Comparison of ENCODE assay signal across 8 cellular contexts in the genomic region with DNA sequence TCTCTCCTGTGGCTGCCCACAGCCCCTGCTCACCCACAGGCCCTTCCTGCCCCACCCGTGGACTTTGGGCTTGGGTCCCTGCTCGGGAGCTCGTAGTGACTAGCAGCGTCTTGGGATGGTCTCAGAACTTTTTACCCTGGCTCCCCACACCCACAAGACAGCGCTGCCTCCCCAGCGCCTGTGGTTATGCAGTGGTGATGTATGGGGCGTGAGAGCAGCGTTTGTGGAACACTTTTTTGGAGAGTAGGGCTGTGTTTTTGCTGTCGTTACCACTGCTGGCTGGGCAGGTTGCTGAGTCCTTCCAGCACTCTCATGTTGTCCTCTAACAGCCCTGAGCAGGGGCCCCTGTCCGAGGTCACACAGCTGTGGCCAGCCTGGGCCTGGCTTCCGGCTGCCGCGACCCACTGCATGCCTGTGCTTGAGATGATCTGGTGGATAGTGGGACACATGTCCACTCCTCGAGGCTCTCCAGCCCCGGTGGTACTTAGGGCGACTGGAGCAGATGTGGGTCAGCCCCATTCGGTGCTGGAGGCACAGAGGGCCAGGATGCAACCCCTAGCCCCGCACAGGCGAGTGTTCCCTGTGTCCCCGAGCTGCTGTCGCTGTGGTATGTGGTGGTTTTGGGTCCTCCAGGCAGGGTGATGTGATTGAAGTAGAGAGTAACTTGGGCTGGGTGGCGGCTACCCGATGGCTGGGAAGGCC. TPM values are rescaled to one million over a fixed set of nuclear protein-coding genes. Genes with fewer than 3 reads are reported as not detected.
DNase-seq lines count a peak whose midpoint lies in the region; ATAC-seq and TF ChIP-seq lines count a peak whose summit lies in the region.

No MANE protein-coding gene starts in this region.

- H3K79me2 ChIP-seq in OCI-LY7 (ENCODE audit: insufficient read depth, low read depth, low read length), result peaks cover 16% of the 10 kb centered on the region; the same call in 1 of the 2 replicates

- no peak for DNase-seq in OCI-LY7 (ENCODE audit: low spot score)
- DNase-seq in activated T-helper 2 cell treated with anti-CD3 and anti-CD28 coated beads, Interferon-gamma antibody, Interleukin-2, Interleukin-4, amounts not matched to agents 10 μg/mL and 5 μg/mL and 100 μg/mL, durations not matched to agents 14 hours and 24 hours and 36 hours (ENCODE audit: low spot score), result peak; percentile 41
- peak; percentile 29 for DNase-seq in mesenchymal stem cell
- DNase-seq in suprapubic skin (ENCODE audit: low spot score in 2 of 2), result no peak
- DNase-seq in NCI-H510A treated with DMSO at 0.1 percent for 48 hours (lab: John Stamatoyannopoulos, UW), result no peak
- no peak for DNase-seq in DMS53 treated with DMSO at 0.1 percent for 48 hours (lab: John Stamatoyannopoulos, UW; ENCODE audit: unreplicated experiment)

- ATAC-seq in GM19351 (IDR thresholded peaks at IDR 0.05; ENCODE audit: unreplicated experiment), result no peak
- no peak for ATAC-seq in GM18867 (IDR thresholded peaks at IDR 0.05; ENCODE audit: unreplicated experiment)

- H3K36me3 Mint-ChIP-seq in activated T-helper 2 cell treated with anti-CD3 and anti-CD28 coated beads, Interferon-gamma antibody, Interleukin-2, Interleukin-4, amounts not matched to agents 10 μg/mL and 5 μg/mL and 100 μg/mL, durations not matched to agents 14 hours and 24 hours and 36 hours (ENCODE audit: low read depth), result peaks cover 5% of the 10 kb centered on the region

- H3K4me3 ChIP-seq in OCI-LY7 (ENCODE audit: low read depth, low read length, poor library complexity, severe bottlenecking) (peak overlapping the region; percentile 71), mesenchymal stem cell (ENCODE audit: insufficient read depth in 1 of 2, low read depth in 1 of 2, low read length in 2 of 2) (no peak overlapping the region), suprapubic skin (no peak overlapping the region)

- H3K9me3 ChIP-seq in OCI-LY7 (ENCODE audit: low read length) (no peaks in the 10 kb centered on the region), mesenchymal stem cell (ENCODE audit: control insufficient read depth, low read length) (no peaks in the 10 kb centered on the region), suprapubic skin (no peaks in the 10 kb centered on the region)

- no peak overlapping the region for H2BK120ac ChIP-seq in mesenchymal stem cell (ENCODE audit: low read depth, low read length)

- H3K4me2 ChIP-seq in OCI-LY7 (ENCODE audit: low read length) (peak overlapping the region; percentile 89), mesenchymal stem cell (ENCODE audit: low read length, poor library complexity, severe bottlenecking) (no peak overlapping the region)

- H3K9me2 ChIP-seq in OCI-LY7 (ENCODE audit: insufficient read depth, low read length), result no peaks in the 10 kb centered on the region

- TF ChIP-seq CTCF in OCI-LY7 (conservative IDR thresholded peaks at IDR 0.05; ENCODE audit: low read length) (no peak), suprapubic skin (IDR thresholded peaks at IDR 0.05) (no peak)

- H3K27ac Mint-ChIP-seq in activated T-helper 2 cell treated with anti-CD3 and anti-CD28 coated beads, Interferon-gamma antibody, Interleukin-2, Interleukin-4, amounts not matched to agents 10 μg/mL and 5 μg/mL and 100 μg/mL, durations not matched to agents 14 hours and 24 hours and 36 hours, result peak overlapping the region; percentile 89

- H3K4ac ChIP-seq in mesenchymal stem cell (ENCODE audit: low read depth in 1 of 2, low read length in 2 of 2), result peak overlapping the region; percentile 37 to 55

- H3K18ac ChIP-seq in mesenchymal stem cell (ENCODE audit: low read depth in 1 of 2, low read length in 2 of 2), result peak overlapping the region; percentile 67 to 80

- peak overlapping the region; percentile 80 for H3K4me3 Mint-ChIP-seq in activated T-helper 2 cell treated with anti-CD3 and anti-CD28 coated beads, Interferon-gamma antibody, Interleukin-2, Interleukin-4, amounts not matched to agents 10 μg/mL and 5 μg/mL and 100 μg/mL, durations not matched to agents 14 hours and 24 hours and 36 hours (ENCODE audit: low read depth)

- intact Hi-C loops in OCI-LY7 (cut with micrococcal nuclease; ENCODE audit: unreplicated experiment), result loop anchor here (1.0 to 5.0 kb wide), 4 partner anchors 20 to 124 kb away; no protein-coding TSS in a partner anchor
- intact Hi-C loops in activated T-helper 2 cell treated with anti-CD3 and anti-CD28 coated beads, Interferon-gamma antibody, Interleukin-2, Interleukin-4, amounts not matched to agents 10 μg/mL and 5 μg/mL and 100 μg/mL, durations not matched to agents 14 hours and 24 hours and 36 hours (cut with micrococcal nuclease), result loop anchor here (1.0 to 5.0 kb wide), 4 partner anchors 9 to 62 kb away; no protein-coding TSS in a partner anchor

- peak overlapping the region; percentile 76 for H4K91ac ChIP-seq in mesenchymal stem cell (ENCODE audit: low read length)

- H3K9me3 Mint-ChIP-seq in activated T-helper 2 cell treated with anti-CD3 and anti-CD28 coated beads, Interferon-gamma antibody, Interleukin-2, Interleukin-4, amounts not matched to agents 10 μg/mL and 5 μg/mL and 100 μg/mL, durations not matched to agents 14 hours and 24 hours and 36 hours, result no peaks in the 10 kb centered on the region

- peak overlapping the region in 1 of 2 experiments; percentile 31 for H3K14ac ChIP-seq in mesenchymal stem cell (ENCODE audit: low read length in 2 of 2)

- no peak overlapping the region for H2BK15ac ChIP-seq in mesenchymal stem cell (ENCODE audit: low read depth, poor library complexity, severe bottlenecking)

- no peak overlapping the region for H3K9ac ChIP-seq in mesenchymal stem cell (ENCODE audit: low read length)

- H2AFZ ChIP-seq in OCI-LY7 (ENCODE audit: low read length) (no peak overlapping the region; the same call in 1 of the 2 replicates), mesenchymal stem cell (ENCODE audit: low read depth, low read length) (no peak overlapping the region)

- no peak overlapping the region for H2BK5ac ChIP-seq in mesenchymal stem cell (ENCODE audit: low read depth, low read length, poor library complexity, severe bottlenecking)

- H3K27me3 ChIP-seq in mesenchymal stem cell (ENCODE audit: control insufficient read depth in 1 of 2, insufficient read depth in 1 of 2, low read length in 2 of 2) (no peaks in the 10 kb centered on the region), suprapubic skin (no peaks in the 10 kb centered on the region)

- POLR2A ChIA-PET in OCI-LY7 (lab: Charles Lee), result interaction anchor here (1.4 kb wide), 1 partner anchor 24 kb away, joined by 5 read pairs; no protein-coding TSS in a partner anchor

- peak overlapping the region; percentile 20 for H4K8ac ChIP-seq in mesenchymal stem cell (ENCODE audit: low read length)

- H2AK5ac ChIP-seq in mesenchymal stem cell (ENCODE audit: low read length, severe bottlenecking), result peak overlapping the region; percentile 46

- H3K27ac ChIP-seq in OCI-LY7 (ENCODE audit: low read depth, low read length, poor library complexity, severe bottlenecking), result peak overlapping the region; percentile 82
- H3K27ac ChIP-seq in mesenchymal stem cell (ENCODE audit: low read length, poor library complexity, severe bottlenecking), result no peak overlapping the region
- H3K27ac ChIP-seq in suprapubic skin, result peak overlapping the region; percentile 35

- no peak for TF ChIP-seq POLR2A in suprapubic skin (IDR thresholded peaks at IDR 0.05)

- H3K4me1 Mint-ChIP-seq in activated T-helper 2 cell treated with anti-CD3 and anti-CD28 coated beads, Interferon-gamma antibody, Interleukin-2, Interleukin-4, amounts not matched to agents 10 μg/mL and 5 μg/mL and 100 μg/mL, durations not matched to agents 14 hours and 24 hours and 36 hours (ENCODE audit: low read depth), result peaks cover 27% of the 10 kb centered on the region

- no peaks in the 10 kb centered on the region; the same call in 1 of the 2 replicates for H4K20me1 ChIP-seq in OCI-LY7 (ENCODE audit: insufficient read depth, low read length)

- H3K36me3 ChIP-seq in OCI-LY7 (ENCODE audit: insufficient read depth, low read length), result no peaks in the 10 kb centered on the region
- H3K36me3 ChIP-seq in mesenchymal stem cell (ENCODE audit: control insufficient read depth in 1 of 2, insufficient read depth in 2 of 2, low read depth in 1 of 2, low read length in 2 of 2), result peaks cover 0 to 3% of the 10 kb centered on the region in 2 experiments
- H3K36me3 ChIP-seq in suprapubic skin, result no peaks in the 10 kb centered on the region

- TF ChIP-seq EP300 in suprapubic skin (IDR thresholded peaks at IDR 0.05), result no peak

- peak overlapping the region in 1 of 2 experiments; percentile 9 for H3K23ac ChIP-seq in mesenchymal stem cell (ENCODE audit: low read length in 2 of 2)

- H2BK12ac ChIP-seq in mesenchymal stem cell (ENCODE audit: low read length in 2 of 2), result peak overlapping the region; percentile 6 to 29

- H3K79me1 ChIP-seq in mesenchymal stem cell (replicated peaks; ENCODE audit: low read length, poor library complexity, severe bottlenecking), result peaks cover 33% of the 10 kb centered on the region

- CTCF ChIA-PET in OCI-LY7 (lab: Charles Lee; ENCODE audit: unreplicated experiment), result interaction anchor here (0.9 kb wide), 1 partner anchor 24 kb away, joined by 3 read pairs; no protein-coding TSS in a partner anchor

- no peaks in the 10 kb centered on the region for H3K27me3 Mint-ChIP-seq in activated T-helper 2 cell treated with anti-CD3 and anti-CD28 coated beads, Interferon-gamma antibody, Interleukin-2, Interleukin-4, amounts not matched to agents 10 μg/mL and 5 μg/mL and 100 μg/mL, durations not matched to agents 14 hours and 24 hours and 36 hours (ENCODE audit: low read depth)

- peaks cover 28% of the 10 kb centered on the region for H3K4me1 ChIP-seq in OCI-LY7 (ENCODE audit: insufficient read depth, low read length, poor library complexity, severe bottlenecking)
- H3K4me1 ChIP-seq in mesenchymal stem cell (ENCODE audit: control insufficient read depth, insufficient read depth, low read depth, low read length), result peaks cover 29% of the 10 kb centered on the region
- peaks cover 52% of the 10 kb centered on the region for H3K4me1 ChIP-seq in suprapubic skin

- BruUV-seq in OCI-LY7 (replicated peaks; lab: Mats Ljungman, UMichigan), result no TSS peak

- 45% methylated on average over 17 of the region's 23 CpGs for WGBS in mesenchymal stem cell
- WGBS in suprapubic skin, result 61% methylated on average over 12 of the region's 23 CpGs

RNA-seq across cellular contexts. Expression of a gene that starts 7.1 kb away (rescaled TPM):
- 40.7 and 52.4 TPM in 2 replicates for total RNA-seq in OCI-LY7 (2014; rRNA removed; shearing (Covaris generic))
- total RNA-seq in OCI-LY7 (2022) (32.8 and 46.9 TPM in 2 replicates), suprapubic skin (100 to 1,000 TPM in 3 of 4 donors, 10 to 100 TPM in 1; 64.1 to 230 (median 164) TPM)
- total RNA-seq in activated T-helper 2 cell treated with anti-CD3 and anti-CD28 coated beads, Interferon-gamma antibody, Interleukin-2, Interleukin-4, amounts not matched to agents 10 μg/mL and 5 μg/mL and 100 μg/mL, durations not matched to agents 14 hours and 24 hours and 36 hours, result 90.8 and 91.6 TPM in 2 replicates
- 5.1 TPM for polyA plus RNA-seq in mesenchymal stem cell (2013, experiment 1 of 2)
- 5.0 TPM for polyA plus RNA-seq in mesenchymal stem cell (2013, experiment 2 of 2)

Comparison
In these comparisons a context has a peak if more than half of its experiments do, and no peak if none do; other contexts are left out.
1. DNase-seq: peak in activated T-helper 2 cell treated with anti-CD3 and anti-CD28 coated beads, Interferon-gamma antibody, Interleukin-2, Interleukin-4, amounts not matched to agents 10 μg/mL and 5 μg/mL and 100 μg/mL, durations not matched to agents 14 hours and 24 hours and 36 hours (single experiment) and mesenchymal stem cell (single experiment); none in OCI-LY7 (single experiment), suprapubic skin (0 of 2), NCI-H510A treated with DMSO at 0.1 percent for 48 hours (single experiment) and DMS53 treated with DMSO at 0.1 percent for 48 hours (single experiment).